ENCODE assay signal across 8 cellular contexts in the genomic region with DNA sequence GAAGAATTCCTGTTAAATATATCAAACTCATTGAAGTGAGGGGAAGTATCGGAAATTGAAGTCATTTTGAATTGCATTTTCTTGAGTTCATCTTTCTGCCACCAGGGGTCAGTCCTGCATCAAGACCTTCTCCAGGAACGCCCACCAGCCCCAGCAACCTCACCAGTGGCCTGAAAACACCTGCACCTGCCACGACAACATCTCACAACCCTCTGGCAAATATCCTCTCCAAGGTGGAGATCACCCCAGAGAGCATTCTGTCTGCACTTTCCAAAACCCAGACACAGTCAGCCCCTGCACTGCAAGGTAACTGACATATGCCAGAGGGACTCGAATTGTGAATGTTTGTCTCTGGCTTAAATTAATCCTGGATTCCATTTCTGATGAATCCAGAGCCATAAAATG. TPM values are rescaled to one million over a fixed set of nuclear protein-coding genes. Genes with fewer than 3 reads are reported as not detected.
DNase-seq lines count a peak whose midpoint lies in the region; ATAC-seq, FAIRE-seq and TF ChIP-seq lines count a peak whose summit lies in the region.

No MANE protein-coding gene starts in this region.

- no peak overlapping the region for H3K9ac ChIP-seq in liver (ENCODE audit: low read depth in 1 of 2, low read length in 2 of 2)

- no peak for TF ChIP-seq EP300 in A549 (IDR thresholded peaks at IDR 0.05)

- CTCF ChIA-PET in A549 (lab: Yijun Ruan, JAX): interaction anchor here (0.7 to 2.1 kb wide), 5 partner anchors 8 to 69 kb away, joined by 3 to 13 read pairs (median 8); no protein-coding TSS in a partner anchor

- FAIRE-seq in A549 (lab: Jason Lieb, UNC): no peak

- TF ChIP-seq CTCF in A549 (IDR thresholded peaks at IDR 0.05) (peak; percentile 70), liver (IDR thresholded peaks at IDR 0.05; ENCODE audit: low read depth, low read length, missing input control) (peak; percentile 81)

- H3K9me3 ChIP-seq in A549 (no peaks in the 10 kb centered on the region), liver (ENCODE audit: control insufficient read depth in 4 of 4, low read length in 3 of 4) (no peaks in the 10 kb centered on the region)

- H3K4me3 ChIP-seq in A549 (no peak overlapping the region), liver (ENCODE audit: low read depth in 1 of 3, low read length in 3 of 3) (no peak overlapping the region)

- peaks cover 5 to 22% (median 10%) of the 10 kb centered on the region in 4 donors for H3K36me3 ChIP-seq in liver (ENCODE audit: control insufficient read depth in 4 of 4, insufficient read depth in 3 of 4, low read depth in 1 of 4, low read length in 3 of 4)

- DNase-seq in A549 (ENCODE audit: low read depth in 1 of 2, low spot score in 1 of 2): peak; percentile 56 to 72
- peak; percentile 61 for DNase-seq in GM19240 (ENCODE audit: insufficient read length, low spot score)
- peak; percentile 78 for DNase-seq in NCI-H2227 (lab: John Stamatoyannopoulos, UW; ENCODE audit: unreplicated experiment)
- DNase-seq in activated CD4-positive, alpha-beta T cell treated with anti-CD3 and anti-CD28 coated beads for 24 hours (ENCODE audit: low read depth in 2 of 2): peak; percentile 47 to 66
- peak; percentile 62 for DNase-seq in cerebellum (ENCODE audit: low spot score)
- peak; percentile 30 for DNase-seq in stimulated activated CD8-positive, alpha-beta memory T cell treated with anti-CD3 and anti-CD28 coated beads, Interleukin-12 subunit alpha, Interleukin-12 subunit beta, amount 100 ng/mL, for 4 hours (ENCODE audit: low read depth)

- H3K4me1 ChIP-seq in A549 (no peaks in the 10 kb centered on the region), liver (ENCODE audit: control insufficient read depth in 4 of 4, insufficient read depth in 4 of 4, low read length in 3 of 4) (peaks cover 2 to 22% (median 12%) of the 10 kb centered on the region in 4 donors)

- no peak overlapping the region for H3K4me2 ChIP-seq in A549

- H3K27me3 ChIP-seq in liver (ENCODE audit: control insufficient read depth in 4 of 4, insufficient read depth in 4 of 4, low read length in 3 of 4): no peaks in the 10 kb centered on the region

- H3K27ac ChIP-seq in A549: no peak overlapping the region
- H3K27ac ChIP-seq in liver (ENCODE audit: low read depth in 1 of 2, low read length in 2 of 2): no peak overlapping the region

- WGBS in A549 (ENCODE audit: missing lambda C conversion rate): 45% methylated on average over 4 of the region's 4 CpGs
- 36% methylated on average over 4 of the region's 4 CpGs for WGBS in liver

- TF ChIP-seq RAD21 in A549 (conservative IDR thresholded peaks at IDR 0.05 in 1 of 2, IDR thresholded peaks at IDR 0.05 in 1 of 2): peak; percentile 71 to 86
- TF ChIP-seq RAD21 in liver (IDR thresholded peaks at IDR 0.05): peak; percentile 91 to 94

- TF ChIP-seq POLR2A in A549 (IDR thresholded peaks at IDR 0.05; ENCODE audit: low read length): no peak

- POLR2A ChIA-PET in A549 (lab: Yijun Ruan, JAX): no interaction called here

- peak; percentile 66 to 84 for ATAC-seq in A549
- no peak for ATAC-seq in GM19467 (IDR thresholded peaks at IDR 0.05; ENCODE audit: unreplicated experiment)

TF ChIP-seq in A549, 52 proteins besides CTCF, POLR2A, EP300 and RAD21:
- TF ChIP-seq NR3C1 (IDR thresholded peaks at IDR 0.05) (no peak), SMC3 (IDR thresholded peaks at IDR 0.05) (peak; percentile 56)
TF ChIP-seq in A549: peak in this region for 1.

TF ChIP-seq in liver, 16 proteins besides CTCF, POLR2A, EP300 and RAD21:
- peak in 1 of 2 donors; percentile 17 for TF ChIP-seq RXRA (IDR thresholded peaks at IDR 0.05)
- no peak for TF ChIP-seq SP1 (IDR thresholded peaks at IDR 0.05)
- no peak for TF ChIP-seq HNF4G (IDR thresholded peaks at IDR 0.05)

RNA-seq across cellular contexts. Expression of a gene that starts 22.8 kb away (rescaled TPM):
- polyA plus RNA-seq in A549 (2011; rRNA removed) (21.6 and 24.5 TPM in 2 replicates), A549 (2017; fragmentation: RNase III; extraction: RNeasy Plus Mini Kit Qiagen cat#74134 plus additional on column Dnase treatment) (19.4 to 21.0 TPM (median 19.8 TPM) in 3 replicates), liver (10 to 100 TPM; 10.9 to 20.7 TPM)
- polyA plus RNA-seq in A549 (2012; cell fraction: cytosol; rRNA removed): 37.5 and 42.6 TPM in 2 replicates
- polyA plus RNA-seq in A549 (2012; cell fraction: nucleus; rRNA removed): 36.6 and 39.7 TPM in 2 replicates
- 20.7 and 31.7 TPM in 2 replicates for polyA minus RNA-seq in A549 (2011; rRNA and poly(A)+ RNA removed)
- total RNA-seq in cerebellum (23.2 TPM), liver (10 to 100 TPM; 16.5 to 20.8 TPM)

RNA-seq across cellular contexts. Expression of a gene that starts 43.5 kb away (rescaled TPM):
- polyA plus RNA-seq in A549 (2011; rRNA removed) (0.88 and 1.1 TPM in 2 replicates), A549 (2017; fragmentation: RNase III; extraction: RNeasy Plus Mini Kit Qiagen cat#74134 plus additional on column Dnase treatment) (0.77 to 1.0 TPM (median 1.0 TPM) in 3 replicates), liver (10 to 100 TPM; 17.0 to 22.5 TPM)
- polyA plus RNA-seq in A549 (2012; cell fraction: cytosol; rRNA removed): 0.91 and 0.96 TPM in 2 replicates
- 3.9 and 4.1 TPM in 2 replicates for polyA plus RNA-seq in A549 (2012; cell fraction: nucleus; rRNA removed)
- 0.97 and 1.2 TPM in 2 replicates for polyA minus RNA-seq in A549 (2011; rRNA and poly(A)+ RNA removed)
- total RNA-seq in cerebellum (1.9 TPM), liver (1 to 10 TPM; 5.1 to 8.1 TPM)

RNA-seq across cellular contexts. Expression of a gene that starts 51.1 kb away (rescaled TPM):
- polyA plus RNA-seq in A549 (2011; rRNA removed): 0.36 TPM in 1 of 2 replicates, not detected in the other
- 0.09 and 0.25 TPM in 2 replicates for polyA plus RNA-seq in A549 (2012; cell fraction: cytosol; rRNA removed)
- 0.12 TPM in 1 of 2 replicates, not detected in the other for polyA plus RNA-seq in A549 (2012; cell fraction: nucleus; rRNA removed)
- polyA plus RNA-seq in A549 (2017; fragmentation: RNase III; extraction: RNeasy Plus Mini Kit Qiagen cat#74134 plus additional on column Dnase treatment): 0.28 to 0.80 TPM (median 0.74 TPM) in 3 replicates
- polyA minus RNA-seq in A549 (2011; rRNA and poly(A)+ RNA removed): not detected in 2 replicates
- 2.2 TPM for total RNA-seq in cerebellum
- not detected for total RNA-seq in liver
- polyA plus RNA-seq in liver: not detected
